8 cellular contexts compared by ENCODE assay signal in the genomic region with DNA sequence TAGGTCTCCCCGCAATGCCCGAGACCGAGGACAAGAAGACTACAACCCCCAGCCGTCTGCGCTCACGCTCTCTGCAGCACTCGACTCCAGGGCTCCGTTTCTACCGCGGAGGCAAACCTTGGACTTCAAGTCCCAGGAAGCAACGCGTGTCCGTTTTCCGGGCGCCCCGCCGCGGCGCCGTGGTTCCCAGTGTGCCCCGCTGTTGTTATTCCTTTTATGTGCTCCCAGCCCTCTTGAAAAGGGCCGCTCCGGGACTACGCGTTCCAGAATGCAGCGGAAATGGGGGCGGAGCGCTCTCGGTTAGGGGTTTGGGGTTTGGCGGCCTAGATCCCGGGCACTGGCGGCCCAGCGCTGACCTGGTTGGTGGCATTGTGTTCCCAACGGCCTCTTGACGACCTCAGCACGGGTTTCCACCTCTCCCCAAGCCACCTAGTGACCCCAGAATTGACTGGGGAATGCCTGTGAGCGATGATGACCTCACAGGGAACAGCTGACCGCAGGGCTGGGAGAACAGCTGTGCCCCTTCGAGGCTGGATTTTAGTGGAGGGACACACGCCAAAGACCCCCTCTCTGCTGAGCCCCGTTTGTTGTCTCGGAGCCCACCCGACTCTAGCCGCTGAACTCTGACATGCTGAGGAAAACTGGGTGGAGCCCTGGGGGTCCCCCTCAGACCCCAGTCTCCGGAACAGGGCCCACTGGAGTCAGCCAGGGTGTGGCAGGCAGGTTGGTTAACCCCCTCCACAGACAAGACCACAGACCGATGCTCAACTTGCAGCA. TPM values are rescaled to one million over a fixed set of nuclear protein-coding genes. Genes with fewer than 3 reads are reported as not detected.
DNase-seq lines count a peak whose midpoint lies in the region; FAIRE-seq and TF ChIP-seq lines count a peak whose summit lies in the region.

No MANE protein-coding gene starts in this region.

- CTCF ChIA-PET in activated naive CD4-positive, alpha-beta T cell treated with anti-CD3 and anti-CD28 coated beads for 36 hours (lab: Charles Lee): interaction anchor here (0.6 to 1.2 kb wide), 4 partner anchors 27 to 74 kb away, joined by 3 to 5 read pairs (median 4); no protein-coding TSS in a partner anchor

- H3K9me3 Mint-ChIP-seq in activated naive CD4-positive, alpha-beta T cell treated with anti-CD3 and anti-CD28 coated beads for 36 hours: no peaks in the 10 kb centered on the region

- peaks cover 35% of the 10 kb centered on the region for H3K4me1 Mint-ChIP-seq in activated naive CD4-positive, alpha-beta T cell treated with anti-CD3 and anti-CD28 coated beads for 36 hours (ENCODE audit: low read depth)

- peak overlapping the region; percentile 56 for H3K4me2 ChIP-seq in neuronal stem cell (ENCODE audit: insufficient read depth, low read length, poor library complexity, severe bottlenecking)

- H4K91ac ChIP-seq in neuronal stem cell (ENCODE audit: low read depth, low read length, poor library complexity): no peak overlapping the region

- H3K27me3 Mint-ChIP-seq in activated naive CD4-positive, alpha-beta T cell treated with anti-CD3 and anti-CD28 coated beads for 36 hours (ENCODE audit: low read depth): no peaks in the 10 kb centered on the region

- H3K4me3 Mint-ChIP-seq in activated naive CD4-positive, alpha-beta T cell treated with anti-CD3 and anti-CD28 coated beads for 36 hours: peak overlapping the region; percentile 85

- H3K36me3 ChIP-seq in SJSA1: peaks cover 11% of the 10 kb centered on the region
- peaks cover 0 to 13% of the 10 kb centered on the region in 2 donors for H3K36me3 ChIP-seq in neuronal stem cell (replicated peaks in 1 of 2; ENCODE audit: control insufficient read depth in 2 of 2, insufficient read depth in 2 of 2, low read length in 2 of 2)
- H3K36me3 ChIP-seq in subcutaneous abdominal adipose tissue (ENCODE audit: control insufficient read depth in 5 of 5, insufficient read depth in 5 of 5, low read length in 5 of 5): peaks cover 0 to 17% (median 2%) of the 10 kb centered on the region in 5 donors

- H2BK15ac ChIP-seq in neuronal stem cell (ENCODE audit: low read length): no peak overlapping the region

- H2BK5ac ChIP-seq in neuronal stem cell (ENCODE audit: low read length): no peak overlapping the region

- H3K27me3 ChIP-seq in SJSA1 (replicated peaks) (no peaks in the 10 kb centered on the region), neuronal stem cell (ENCODE audit: control insufficient read depth in 3 of 3, insufficient read depth in 3 of 3, low read depth in 1 of 3, low read length in 3 of 3) (peaks cover 0 to 30% (median 0%) of the 10 kb centered on the region in 3 experiments), subcutaneous abdominal adipose tissue (ENCODE audit: control insufficient read depth in 5 of 5, insufficient read depth in 4 of 5, low read length in 5 of 5) (no peaks in the 10 kb centered on the region)

- peak overlapping the region; percentile 86 for H2AFZ ChIP-seq in neuronal stem cell (ENCODE audit: low read length)

- DNase-seq in GM04503 (ENCODE audit: low read depth) (peak; percentile 98), HFF-Myc (ENCODE audit: extremely low read depth, low read depth) (peak; percentile 98), MV-4-11 (lab: John Stamatoyannopoulos, UW) (peak; percentile 98), SJSA1 (ENCODE audit: low read depth in 1 of 2, low spot score in 2 of 2) (peak; percentile 98 to 99), frontal cortex (ENCODE audit: low spot score in 2 of 2) (peak; percentile 99 to 100), neuronal stem cell (ENCODE audit: low spot score) (peak; percentile 99)
- peak; percentile 98 for DNase-seq in activated naive CD4-positive, alpha-beta T cell treated with anti-CD3 and anti-CD28 coated beads for 36 hours

- peak overlapping the region; percentile 66 for H3K18ac ChIP-seq in neuronal stem cell (ENCODE audit: low read length)

- peaks cover 2% of the 10 kb centered on the region for H3K79me1 ChIP-seq in neuronal stem cell (ENCODE audit: low read depth, low read length)

- WGBS in neuronal stem cell (ENCODE audit: extremely low coverage in 2 of 2, insufficient read length in 2 of 2, insufficient replicate concordance in 1 of 2), 2 donors: no CpG with 5 or more reads among the region's 46 CpGs

- H2AK5ac ChIP-seq in neuronal stem cell (ENCODE audit: low read depth, low read length): no peak overlapping the region

- no peak for TF ChIP-seq CTCF in HFF-Myc (IDR thresholded peaks at IDR 0.05; ENCODE audit: low read depth, low read length, missing control alignments)

- H3K14ac ChIP-seq in neuronal stem cell (ENCODE audit: low read length): no peak overlapping the region

- FAIRE-seq in frontal cortex (lab: Jason Lieb, UNC): peak; percentile 62

- H2BK12ac ChIP-seq in neuronal stem cell (ENCODE audit: low read length): no peak overlapping the region

- no peak overlapping the region for H3K23ac ChIP-seq in neuronal stem cell (ENCODE audit: low read depth, low read length, poor library complexity)

- intact Hi-C loops in activated naive CD4-positive, alpha-beta T cell treated with anti-CD3 and anti-CD28 coated beads for 36 hours (cut with micrococcal nuclease): loop anchor here (1.0 kb wide), 7 partner anchors 19 to 292 kb away; a partner anchor contains a TSS

- H3K27ac Mint-ChIP-seq in activated naive CD4-positive, alpha-beta T cell treated with anti-CD3 and anti-CD28 coated beads for 36 hours: peak overlapping the region; percentile 89

- peak overlapping the region; percentile 71 for H3K9ac ChIP-seq in neuronal stem cell (ENCODE audit: low read depth, low read length, poor library complexity)
- peak overlapping the region; percentile 73 to 94 (median 83) for H3K9ac ChIP-seq in subcutaneous abdominal adipose tissue (ENCODE audit: low read length in 5 of 5)

- no peaks in the 10 kb centered on the region for H3K9me3 ChIP-seq in SJSA1 (replicated peaks)
- H3K9me3 ChIP-seq in neuronal stem cell (replicated peaks in 1 of 2; ENCODE audit: control insufficient read depth in 2 of 2, insufficient read depth in 1 of 2, low read depth in 1 of 2, low read length in 2 of 2): no peaks in the 10 kb centered on the region
- no peaks in the 10 kb centered on the region for H3K9me3 ChIP-seq in subcutaneous abdominal adipose tissue (ENCODE audit: control insufficient read depth in 5 of 5, low read length in 5 of 5)

- H3K36me3 Mint-ChIP-seq in activated naive CD4-positive, alpha-beta T cell treated with anti-CD3 and anti-CD28 coated beads for 36 hours (ENCODE audit: low read depth): no peaks in the 10 kb centered on the region

- peak overlapping the region; percentile 78 for H3K27ac ChIP-seq in SJSA1
- peak overlapping the region; percentile 57 for H3K27ac ChIP-seq in neuronal stem cell (replicated peaks; ENCODE audit: low read length)
- H3K27ac ChIP-seq in subcutaneous abdominal adipose tissue (ENCODE audit: low read depth, low read length): peak overlapping the region; percentile 97

- peaks cover 33% of the 10 kb centered on the region for H3K4me1 ChIP-seq in SJSA1 (replicated peaks)
- H3K4me1 ChIP-seq in neuronal stem cell (ENCODE audit: control insufficient read depth in 2 of 2, insufficient read depth in 1 of 2, low read depth in 1 of 2, low read length in 2 of 2): peaks cover 25 to 35% of the 10 kb centered on the region in 2 donors
- peaks cover 6 to 60% (median 53%) of the 10 kb centered on the region in 5 donors for H3K4me1 ChIP-seq in subcutaneous abdominal adipose tissue (ENCODE audit: control insufficient read depth in 5 of 5, insufficient read depth in 5 of 5, low read length in 5 of 5)

- no peak overlapping the region for H4K8ac ChIP-seq in neuronal stem cell (ENCODE audit: low read depth, low read length)

- H3K4me3 ChIP-seq in HFF-Myc (replicated peaks; ENCODE audit: low read depth, low read length) (peak overlapping the region; percentile 83), SJSA1 (peak overlapping the region; percentile 47), neuronal stem cell (ENCODE audit: low read length in 2 of 2) (peak overlapping the region; percentile 61 to 71), subcutaneous abdominal adipose tissue (ENCODE audit: low read depth in 1 of 5, low read length in 5 of 5) (peak overlapping the region; percentile 80 to 95 (median 93))

- H3K4ac ChIP-seq in neuronal stem cell (ENCODE audit: low read length): no peak overlapping the region

- no peak overlapping the region for H2BK120ac ChIP-seq in neuronal stem cell (ENCODE audit: low read depth, low read length)

RNA-seq across cellular contexts. Expression of a gene that starts 0.5 kb away (rescaled TPM):
- total RNA-seq in SJSA1 (2014; rRNA removed; shearing (Covaris generic)): 23.7 and 29.3 TPM in 2 replicates
- 10 to 100 TPM in 1 of 2 experiments, 1 to 10 TPM in 1; 10.0 to 10.1 TPM for total RNA-seq in activated naive CD4-positive, alpha-beta T cell treated with anti-CD3 and anti-CD28 coated beads for 36 hours
- 47.7 TPM for total RNA-seq in frontal cortex
- 14.1 TPM for polyA plus RNA-seq in neuronal stem cell (2013, experiment 1 of 2)
- 13.9 TPM for polyA plus RNA-seq in neuronal stem cell (2013, experiment 2 of 2)

RNA-seq across cellular contexts. Expression of a gene that starts 1.2 kb away (rescaled TPM):
- 95.5 and 100 TPM in 2 replicates for total RNA-seq in SJSA1 (2014; rRNA removed; shearing (Covaris generic))
- 10 to 100 TPM; 25.6 to 29.7 TPM for total RNA-seq in activated naive CD4-positive, alpha-beta T cell treated with anti-CD3 and anti-CD28 coated beads for 36 hours
- total RNA-seq in frontal cortex: 10.6 TPM
- 47.2 TPM for polyA plus RNA-seq in neuronal stem cell (2013, experiment 1 of 2)
- 44.5 TPM for polyA plus RNA-seq in neuronal stem cell (2013, experiment 2 of 2)

RNA-seq across cellular contexts. Expression of a gene that starts 9.8 kb away (rescaled TPM):
- total RNA-seq in SJSA1 (2014; rRNA removed; shearing (Covaris generic)): not detected in 2 replicates
- total RNA-seq in activated naive CD4-positive, alpha-beta T cell treated with anti-CD3 and anti-CD28 coated beads for 36 hours: 1 to 10 TPM; 6.8 to 7.9 TPM
- total RNA-seq in frontal cortex: 0.82 TPM
- polyA plus RNA-seq in neuronal stem cell (2013, experiment 1 of 2): 5.1 TPM
- polyA plus RNA-seq in neuronal stem cell (2013, experiment 2 of 2): 4.6 TPM

RNA-seq across cellular contexts. Expression of a gene that starts 22.4 kb away (rescaled TPM):
- 104 and 120 TPM in 2 replicates for total RNA-seq in SJSA1 (2014; rRNA removed; shearing (Covaris generic))
- 10 to 100 TPM; 43.6 to 45.7 TPM for total RNA-seq in activated naive CD4-positive, alpha-beta T cell treated with anti-CD3 and anti-CD28 coated beads for 36 hours
- total RNA-seq in frontal cortex: 32.6 TPM
- 40.4 TPM for polyA plus RNA-seq in neuronal stem cell (2013, experiment 1 of 2)
- polyA plus RNA-seq in neuronal stem cell (2013, experiment 2 of 2): 40.8 TPM

RNA-seq across cellular contexts. Expression of a gene that starts 25.1 kb away (rescaled TPM):
- total RNA-seq in SJSA1 (2014; rRNA removed; shearing (Covaris generic)): 32.5 and 34.5 TPM in 2 replicates
- 10 to 100 TPM; 30.2 to 35.0 TPM for total RNA-seq in activated naive CD4-positive, alpha-beta T cell treated with anti-CD3 and anti-CD28 coated beads for 36 hours
- 10.2 TPM for total RNA-seq in frontal cortex
- 45.7 TPM for polyA plus RNA-seq in neuronal stem cell (2013, experiment 1 of 2)
- polyA plus RNA-seq in neuronal stem cell (2013, experiment 2 of 2): 44.8 TPM

Comparison
In these comparisons a context has a peak if more than half of its experiments do, and no peak if none do; other contexts are left out.
1. Peak in every context shown above with its lines: DNase-seq, H3K4me3 ChIP-seq and H3K27ac ChIP-seq.